In the genomic region with DNA sequence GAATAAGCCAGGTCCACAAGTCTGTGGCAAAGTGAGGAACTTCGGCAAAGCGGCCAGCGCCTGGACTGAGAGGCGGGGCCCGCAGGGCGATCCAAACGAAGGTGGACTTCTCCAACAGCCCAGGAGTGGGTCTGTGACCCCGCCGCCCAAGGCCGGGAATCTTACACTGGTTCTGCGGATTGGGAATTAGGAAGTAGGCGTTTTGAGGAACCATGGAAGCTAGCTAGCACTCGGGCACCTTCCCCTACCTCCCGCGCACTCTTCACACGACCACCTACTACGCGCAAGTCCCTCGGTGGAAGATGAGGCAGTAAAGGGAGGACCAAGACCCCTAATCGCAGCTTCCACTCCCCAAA, we compare ENCODE assay signal across 1 cellular context.
TF ChIP-seq lines count a peak whose summit lies in the region.

No MANE protein-coding gene starts in this region.

TF ChIP-seq in IMR-90, 13 proteins besides CTCF, POLR2A, EP300 and RAD21 (continued from another document):
- TF ChIP-seq BHLHE40 (IDR thresholded peaks at IDR 0.05; ENCODE audit: low read depth, low read length), result no peak
- no peak for TF ChIP-seq NFE2L2 (IDR thresholded peaks at IDR 0.05; ENCODE audit: low read depth, low read length)
- TF ChIP-seq, protein P1, sequence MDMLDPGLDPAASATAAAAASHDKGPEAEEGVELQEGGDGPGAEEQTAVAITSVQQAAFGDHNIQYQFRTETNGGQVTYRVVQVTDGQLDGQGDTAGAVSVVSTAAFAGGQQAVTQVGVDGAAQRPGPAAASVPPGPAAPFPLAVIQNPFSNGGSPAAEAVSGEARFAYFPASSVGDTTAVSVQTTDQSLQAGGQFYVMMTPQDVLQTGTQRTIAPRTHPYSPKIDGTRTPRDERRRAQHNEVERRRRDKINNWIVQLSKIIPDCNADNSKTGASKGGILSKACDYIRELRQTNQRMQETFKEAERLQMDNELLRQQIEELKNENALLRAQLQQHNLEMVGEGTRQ (IDR thresholded peaks at IDR 0.05; ENCODE audit: low read depth, low read length), result no peak
